In the genomic region with DNA sequence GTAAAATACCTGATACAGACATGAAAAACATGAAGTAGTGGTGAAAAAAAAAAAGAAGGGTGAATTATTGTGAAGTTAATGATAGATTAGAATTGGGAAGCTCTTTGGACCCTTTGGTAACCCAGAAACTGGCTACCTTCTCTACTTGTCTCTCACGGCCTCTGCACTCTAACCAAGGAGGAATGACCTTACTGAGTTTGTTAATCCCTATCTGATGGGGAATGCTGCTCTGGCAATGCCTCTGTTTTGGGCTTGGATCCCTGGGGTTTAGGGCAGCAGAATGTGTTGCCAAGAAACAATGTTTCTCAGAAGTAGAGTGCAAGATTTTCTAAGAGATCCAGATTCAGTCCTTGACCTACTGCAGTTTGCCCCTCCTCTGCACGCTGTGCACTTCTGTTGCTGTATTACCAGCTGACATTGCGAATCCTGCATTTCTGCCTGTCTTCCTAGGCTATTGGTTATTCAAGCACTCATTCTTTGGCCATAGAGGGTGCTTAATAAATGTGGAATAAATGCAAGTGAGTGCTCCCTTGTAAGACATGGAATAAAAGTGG, we compare ENCODE assay signal across 18 cellular contexts.
"Had no signal": no experiment of that assay in that cellular context is flagged by ENCODE, and none has a peak within 500 bp of the region (broad histone marks: within the 10 kb centered on the region; RNA-seq: fewer than 3 reads in every experiment).

No MANE protein-coding gene starts in this region.

- ATAC-seq: activated T-cell treated with anti-CD3 and anti-CD28 coated beads, Interleukin-2, amount 50 U/mL, for 4 hours; right cardiac atrium; stimulated activated effector memory CD8-positive, alpha-beta T cell treated with anti-CD3 and anti-CD28 coated beads, Interleukin-12 subunit alpha, Interleukin-12 subunit beta, amount 100 ng/mL, for 72 hours had no signal

- H3K4me3 ChIP-seq: colonic mucosa, prostate gland, smooth muscle cell had no signal

- H3K27me3 ChIP-seq: colonic mucosa had no signal

- H3K27ac Mint-ChIP-seq: activated CD4-positive, alpha-beta T cell treated with anti-CD3 and anti-CD28 coated beads, Interleukin-2, amount 10 ng/mL, durations not matched to agents 24 days and 14 days; activated naive CD4-positive, alpha-beta T cell treated with anti-CD3 and anti-CD28 coated beads, Interleukin-2, amount 10 ng/mL, durations not matched to agents 7 days and 5 days; stimulated activated effector memory CD8-positive, alpha-beta T cell treated with anti-CD3 and anti-CD28 coated beads, Interleukin-12 subunit alpha, Interleukin-12 subunit beta, amount 100 ng/mL, for 72 hours had no signal

- H3K36me3 ChIP-seq: colonic mucosa, prostate gland had no signal

- DNase-seq: activated CD4-positive, alpha-beta T cell treated with anti-CD3 and anti-CD28 coated beads, Interleukin-2, amount 10 ng/mL, durations not matched to agents 24 days and 14 days; activated CD4-positive, CD25-positive, alpha-beta regulatory T cell; activated CD8-positive, alpha-beta memory T cell treated with anti-CD3 and anti-CD28 coated beads, Interleukin-2, amount 50 U/mL, for 4 hours; activated effector memory CD4-positive, alpha-beta T cell treated with Interleukin-2 at 50 U/mL for 16 hours; activated naive CD4-positive, alpha-beta T cell treated with anti-CD3 and anti-CD28 coated beads, Interleukin-2, amount 10 ng/mL, durations not matched to agents 7 days and 5 days; activated T-cell treated with anti-CD3 and anti-CD28 coated beads, Interleukin-2, amount 50 U/mL, for 4 hours; caudate nucleus; colonic mucosa; erythroblast; right cardiac atrium; stimulated activated CD4-positive, alpha-beta T cell treated with anti-CD3 and anti-CD28 coated beads, Interleukin-4, amount 100 ng/mL, for 1 hour; T-helper 1 cell; T-helper 9 cell had no signal

- H3K9me3 Mint-ChIP-seq: stimulated activated effector memory CD8-positive, alpha-beta T cell treated with anti-CD3 and anti-CD28 coated beads, Interleukin-12 subunit alpha, Interleukin-12 subunit beta, amount 100 ng/mL, for 72 hours had no signal

- H3K36me3 Mint-ChIP-seq: stimulated activated effector memory CD8-positive, alpha-beta T cell treated with anti-CD3 and anti-CD28 coated beads, Interleukin-12 subunit alpha, Interleukin-12 subunit beta, amount 100 ng/mL, for 72 hours had no signal

- H3K4me3 Mint-ChIP-seq: activated CD4-positive, alpha-beta T cell treated with anti-CD3 and anti-CD28 coated beads, Interleukin-2, amount 10 ng/mL, durations not matched to agents 24 days and 14 days; activated naive CD4-positive, alpha-beta T cell treated with anti-CD3 and anti-CD28 coated beads, Interleukin-2, amount 10 ng/mL, durations not matched to agents 7 days and 5 days; activated T-cell treated with anti-CD3 and anti-CD28 coated beads, Interleukin-2, amount 50 U/mL, for 4 hours; stimulated activated effector memory CD8-positive, alpha-beta T cell treated with anti-CD3 and anti-CD28 coated beads, Interleukin-12 subunit alpha, Interleukin-12 subunit beta, amount 100 ng/mL, for 72 hours had no signal

- H3K4me2 ChIP-seq: smooth muscle cell had no signal

- H3K9me3 ChIP-seq: colonic mucosa, prostate gland had no signal

- H3K4me1 ChIP-seq: colonic mucosa, prostate gland had no signal

- H3K4me1 Mint-ChIP-seq: stimulated activated effector memory CD8-positive, alpha-beta T cell treated with anti-CD3 and anti-CD28 coated beads, Interleukin-12 subunit alpha, Interleukin-12 subunit beta, amount 100 ng/mL, for 72 hours had no signal

- FAIRE-seq: endometrium, urothelium cell line had no signal

- H3K27ac ChIP-seq: colonic mucosa, prostate gland had no signal
